8 cellular contexts compared by ENCODE assay signal in genomic region chr17:8326591-8327583, GRCh38. TPM values are rescaled to one million over a fixed set of nuclear protein-coding genes. Genes with fewer than 3 reads are reported as not detected.
DNase-seq lines count a peak whose midpoint lies in the region; ATAC-seq, FAIRE-seq and TF ChIP-seq lines count a peak whose summit lies in the region.

No MANE protein-coding gene starts in this region.

- no peak for TF ChIP-seq CTCF in A549 (IDR thresholded peaks at IDR 0.05)
- TF ChIP-seq CTCF in osteocyte (IDR thresholded peaks at IDR 0.05) = no peak

- DNase-seq in A549 (ENCODE audit: low read depth in 1 of 2, low spot score in 1 of 2) (no peak), HUDEP-2 (lab: John Stamatoyannopoulos, UW; ENCODE audit: unreplicated experiment in 76 of 76) (peak in 52 of 76 experiments; percentile 23 to 86 (median 60)), glomerular visceral epithelial cell (ENCODE audit: extremely low spot score) (peak; percentile 21), osteocyte (ENCODE audit: extremely low spot score, unreplicated experiment) (no peak), dedifferentiated amniotic fluid mesenchymal stem cell (ENCODE audit: extremely low spot score) (no peak)
- no peak for DNase-seq in activated T-cell treated with anti-CD3 and anti-CD28 coated beads, Interleukin-2, amount 50 U/mL, for 4 hours

- CTCF ChIA-PET in A549 (lab: Yijun Ruan, JAX) = interaction anchor here (0.7 to 4.8 kb wide), 8 partner anchors 8 to 83 kb away, joined by 3 to 33 read pairs (median 4); partner anchors contain the start of gene RPL26

- peak overlapping the region; percentile 3 for H3K27ac Mint-ChIP-seq in osteocyte (ENCODE audit: unreplicated experiment)

- no peak for TF ChIP-seq RAD21 in A549 (conservative IDR thresholded peaks at IDR 0.05 in 1 of 2, IDR thresholded peaks at IDR 0.05 in 1 of 2)

- H3K4me1 ChIP-seq in A549 = no peaks in the 10 kb centered on the region

- 65% methylated on average over 60 of the region's 66 CpGs for WGBS in A549 (ENCODE audit: missing lambda C conversion rate)

- TF ChIP-seq POLR2A in A549 (IDR thresholded peaks at IDR 0.05; ENCODE audit: low read length) = no peak

- TF ChIP-seq EP300 in A549 (IDR thresholded peaks at IDR 0.05) = no peak

- H3K4me3 Mint-ChIP-seq in activated T-cell treated with anti-CD3 and anti-CD28 coated beads, Interleukin-2, amount 50 U/mL, for 4 hours = peak overlapping the region; percentile 72
- H3K4me3 Mint-ChIP-seq in osteocyte (ENCODE audit: unreplicated experiment) = peak overlapping the region; percentile 55

- no peak overlapping the region for H3K4me3 ChIP-seq in A549

- no peak for FAIRE-seq in A549 (lab: Jason Lieb, UNC)

- H3K4me1 Mint-ChIP-seq in activated T-cell treated with anti-CD3 and anti-CD28 coated beads, Interleukin-2, amount 50 U/mL, for 4 hours (ENCODE audit: low read depth) = peaks cover 10% of the 10 kb centered on the region
- peaks cover 6% of the 10 kb centered on the region for H3K4me1 Mint-ChIP-seq in osteocyte (ENCODE audit: unreplicated experiment)

- H3K9me3 Mint-ChIP-seq in activated T-cell treated with anti-CD3 and anti-CD28 coated beads, Interleukin-2, amount 50 U/mL, for 4 hours = no peaks in the 10 kb centered on the region
- H3K9me3 Mint-ChIP-seq in osteocyte (ENCODE audit: unreplicated experiment) = no peaks in the 10 kb centered on the region

- POLR2A ChIA-PET in A549 (lab: Yijun Ruan, JAX) = no interaction called here

- peaks cover 45% of the 10 kb centered on the region for H3K27me3 Mint-ChIP-seq in activated T-cell treated with anti-CD3 and anti-CD28 coated beads, Interleukin-2, amount 50 U/mL, for 4 hours (ENCODE audit: low read depth)
- H3K27me3 Mint-ChIP-seq in osteocyte (ENCODE audit: unreplicated experiment) = no peaks in the 10 kb centered on the region

- H3K9me3 ChIP-seq in A549 = no peaks in the 10 kb centered on the region

- ATAC-seq in A549 (peak; percentile 10 to 54; a peak in 3 of 6 replicates), HG02763 (IDR thresholded peaks at IDR 0.05; ENCODE audit: unreplicated experiment) (no peak), HG03108 (IDR thresholded peaks at IDR 0.05; ENCODE audit: unreplicated experiment) (no peak)
- peak; percentile 67 to 77 for ATAC-seq in activated T-cell treated with anti-CD3 and anti-CD28 coated beads, Interleukin-2, amount 50 U/mL, for 4 hours

- no peaks in the 10 kb centered on the region for H3K36me3 Mint-ChIP-seq in activated T-cell treated with anti-CD3 and anti-CD28 coated beads, Interleukin-2, amount 50 U/mL, for 4 hours (ENCODE audit: insufficient read depth)
- no peaks in the 10 kb centered on the region for H3K36me3 Mint-ChIP-seq in osteocyte (ENCODE audit: unreplicated experiment)

- H3K4me2 ChIP-seq in A549 = peak overlapping the region; percentile 41

- no peak overlapping the region for H3K27ac ChIP-seq in A549

TF ChIP-seq in A549, 52 proteins besides CTCF, POLR2A, EP300 and RAD21 (continues in another document):
- TF ChIP-seq NPAS2 (CRISPR knock-in tag; IDR thresholded peaks at IDR 0.05; ENCODE audit: borderline replicate concordance) (no peak), BHLHE40 (IDR thresholded peaks at IDR 0.05; ENCODE audit: low read depth, low read length) (no peak), ZFP36 (IDR thresholded peaks at IDR 0.05; ENCODE audit: borderline replicate concordance, partially characterized antibody) (no peak), HOXB13 (CRISPR knock-in tag; IDR thresholded peaks at IDR 0.05; ENCODE audit: low read depth) (no peak), ESRRA (IDR thresholded peaks at IDR 0.05; ENCODE audit: borderline replicate concordance, low read length) (no peak), FOXS1 (CRISPR knock-in tag; IDR thresholded peaks at IDR 0.05) (no peak), CHD4 (IDR thresholded peaks at IDR 0.05; ENCODE audit: borderline replicate concordance) (no peak), REST (IDR thresholded peaks at IDR 0.05) (no peak)
- TF ChIP-seq, protein P1, sequence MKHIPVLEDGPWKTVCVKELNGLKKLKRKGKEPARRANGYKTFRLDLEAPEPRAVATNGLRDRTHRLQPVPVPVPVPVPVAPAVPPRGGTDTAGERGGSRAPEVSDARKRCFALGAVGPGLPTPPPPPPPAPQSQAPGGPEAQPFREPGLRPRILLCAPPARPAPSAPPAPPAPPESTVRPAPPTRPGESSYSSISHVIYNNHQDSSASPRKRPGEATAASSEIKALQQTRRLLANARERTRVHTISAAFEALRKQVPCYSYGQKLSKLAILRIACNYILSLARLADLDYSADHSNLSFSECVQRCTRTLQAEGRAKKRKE (CRISPR knock-in tag; IDR thresholded peaks at IDR 0.05; ENCODE audit: low read depth) = no peak
- TF ChIP-seq, protein P2, sequence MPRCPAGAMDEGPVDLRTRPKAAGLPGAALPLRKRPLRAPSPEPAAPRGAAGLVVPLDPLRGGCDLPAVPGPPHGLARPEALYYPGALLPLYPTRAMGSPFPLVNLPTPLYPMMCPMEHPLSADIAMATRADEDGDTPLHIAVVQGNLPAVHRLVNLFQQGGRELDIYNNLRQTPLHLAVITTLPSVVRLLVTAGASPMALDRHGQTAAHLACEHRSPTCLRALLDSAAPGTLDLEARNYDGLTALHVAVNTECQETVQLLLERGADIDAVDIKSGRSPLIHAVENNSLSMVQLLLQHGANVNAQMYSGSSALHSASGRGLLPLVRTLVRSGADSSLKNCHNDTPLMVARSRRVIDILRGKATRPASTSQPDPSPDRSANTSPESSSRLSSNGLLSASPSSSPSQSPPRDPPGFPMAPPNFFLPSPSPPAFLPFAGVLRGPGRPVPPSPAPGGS (IDR thresholded peaks at IDR 0.05) = no peak

RNA-seq across cellular contexts. Expression of gene ODF4, which starts 12.8 kb away (rescaled TPM):
- polyA plus RNA-seq in A549 (2011; rRNA removed) = not detected in 2 replicates
- polyA plus RNA-seq in A549 (2012; cell fraction: cytosol; rRNA removed) = not detected in 2 replicates
- polyA plus RNA-seq in A549 (2012; cell fraction: nucleus; rRNA removed) = not detected in 2 replicates
- not detected in 3 replicates for polyA plus RNA-seq in A549 (2017; fragmentation: RNase III; extraction: RNeasy Plus Mini Kit Qiagen cat#74134 plus additional on column Dnase treatment)
- not detected in 2 replicates for polyA minus RNA-seq in A549 (2011; rRNA and poly(A)+ RNA removed)
- not detected for total RNA-seq in activated T-cell treated with anti-CD3 and anti-CD28 coated beads, Interleukin-2, amount 50 U/mL, for 4 hours
- not detected in 2 replicates for total RNA-seq in osteocyte

RNA-seq across cellular contexts. Expression of gene ARHGEF15, which starts 16.8 kb away (rescaled TPM):
- polyA plus RNA-seq in A549 (2011; rRNA removed) (not detected in 2 replicates), A549 (2017; fragmentation: RNase III; extraction: RNeasy Plus Mini Kit Qiagen cat#74134 plus additional on column Dnase treatment) (not detected in 3 replicates)
- not detected in 2 replicates for polyA plus RNA-seq in A549 (2012; cell fraction: cytosol; rRNA removed)
- polyA plus RNA-seq in A549 (2012; cell fraction: nucleus; rRNA removed) = not detected in 2 replicates
- not detected in 2 replicates for polyA minus RNA-seq in A549 (2011; rRNA and poly(A)+ RNA removed)
- not detected for total RNA-seq in activated T-cell treated with anti-CD3 and anti-CD28 coated beads, Interleukin-2, amount 50 U/mL, for 4 hours
- total RNA-seq in osteocyte = not detected in 2 replicates

RNA-seq across cellular contexts. Expression of gene SLC25A35, which starts 31.7 kb away (rescaled TPM):
- 6.8 and 9.1 TPM in 2 replicates for polyA plus RNA-seq in A549 (2011; rRNA removed)
- polyA plus RNA-seq in A549 (2012; cell fraction: cytosol; rRNA removed) = 10.0 and 11.0 TPM in 2 replicates
- polyA plus RNA-seq in A549 (2012; cell fraction: nucleus; rRNA removed) = 44.4 and 54.5 TPM in 2 replicates
- 7.5 to 11.2 TPM (median 10.1 TPM) in 3 replicates for polyA plus RNA-seq in A549 (2017; fragmentation: RNase III; extraction: RNeasy Plus Mini Kit Qiagen cat#74134 plus additional on column Dnase treatment)
- 6.2 and 6.5 TPM in 2 replicates for polyA minus RNA-seq in A549 (2011; rRNA and poly(A)+ RNA removed)
- 1 to 10 TPM; 1.7 to 1.9 (median 1.7) TPM for total RNA-seq in activated T-cell treated with anti-CD3 and anti-CD28 coated beads, Interleukin-2, amount 50 U/mL, for 4 hours
- total RNA-seq in osteocyte = 5.6 and 6.4 TPM in 2 replicates

RNA-seq across cellular contexts. Expression of gene RANGRF, which starts 38.4 kb away (rescaled TPM):
- polyA plus RNA-seq in A549 (2011; rRNA removed) (56.4 and 60.4 TPM in 2 replicates), A549 (2017; fragmentation: RNase III; extraction: RNeasy Plus Mini Kit Qiagen cat#74134 plus additional on column Dnase treatment) (43.6 to 49.0 TPM (median 47.2 TPM) in 3 replicates)
- 72.1 and 75.8 TPM in 2 replicates for polyA plus RNA-seq in A549 (2012; cell fraction: cytosol; rRNA removed)
- polyA plus RNA-seq in A549 (2012; cell fraction: nucleus; rRNA removed) = 52.5 and 57.7 TPM in 2 replicates
- 28.6 and 34.9 TPM in 2 replicates for polyA minus RNA-seq in A549 (2011; rRNA and poly(A)+ RNA removed)
- total RNA-seq in activated T-cell treated with anti-CD3 and anti-CD28 coated beads, Interleukin-2, amount 50 U/mL, for 4 hours = 10 to 100 TPM; 66.3 to 69.8 (median 67.6) TPM
- 29.3 and 29.8 TPM in 2 replicates for total RNA-seq in osteocyte

Comparison
In these comparisons a context has a peak if more than half of its experiments do, and no peak if none do; other contexts are left out.
1. ATAC-seq: peak in A549 (2 of 2) and activated T-cell treated with anti-CD3 and anti-CD28 coated beads, Interleukin-2, amount 50 U/mL, for 4 hours (2 of 2); none in HG02763 (single experiment) and HG03108 (single experiment).
2. DNase-seq: peak in HUDEP-2 (52 of 76) and glomerular visceral epithelial cell (single experiment); none in A549 (0 of 2), activated T-cell treated with anti-CD3 and anti-CD28 coated beads, Interleukin-2, amount 50 U/mL, for 4 hours (single experiment), osteocyte (single experiment) and dedifferentiated amniotic fluid mesenchymal stem cell (single experiment).